ENCODE assay signal across 1 cellular context in genomic region chr13:43331676-43332075, GRCh38.
TF ChIP-seq lines count a peak whose summit lies in the region.

No MANE protein-coding gene starts in this region.

TF ChIP-seq in SK-N-SH treated with all-trans-retinoic acid at 6 μM for 48 hours, 23 proteins besides CTCF, POLR2A, EP300 and RAD21 (continued from another document):
- TF ChIP-seq POU6F1 (CRISPR knock-in tag; IDR thresholded peaks at IDR 0.05; ENCODE audit: borderline replicate concordance, low read depth) (no peak), ISL1 (CRISPR knock-in tag; IDR thresholded peaks at IDR 0.05) (no peak), ZNF565 (CRISPR knock-in tag; conservative IDR thresholded peaks at IDR 0.05; ENCODE audit: low read depth) (no peak), ZNF8 (CRISPR knock-in tag; IDR thresholded peaks at IDR 0.05) (no peak), OSR1 (CRISPR knock-in tag; IDR thresholded peaks at IDR 0.05) (no peak), TCF4 (CRISPR knock-in tag; IDR thresholded peaks at IDR 0.05; ENCODE audit: borderline replicate concordance) (no peak), SNAI2 (CRISPR knock-in tag; IDR thresholded peaks at IDR 0.05) (no peak), ARNTL (CRISPR knock-in tag; IDR thresholded peaks at IDR 0.05; ENCODE audit: borderline replicate concordance, low read depth) (no peak), BACH2 (CRISPR knock-in tag; IDR thresholded peaks at IDR 0.05; ENCODE audit: borderline replicate concordance) (no peak), ZC3H10 (CRISPR knock-in tag; IDR thresholded peaks at IDR 0.05) (no peak), TOX (CRISPR knock-in tag; IDR thresholded peaks at IDR 0.05; ENCODE audit: borderline replicate concordance) (no peak)
- TF ChIP-seq, protein P1, sequence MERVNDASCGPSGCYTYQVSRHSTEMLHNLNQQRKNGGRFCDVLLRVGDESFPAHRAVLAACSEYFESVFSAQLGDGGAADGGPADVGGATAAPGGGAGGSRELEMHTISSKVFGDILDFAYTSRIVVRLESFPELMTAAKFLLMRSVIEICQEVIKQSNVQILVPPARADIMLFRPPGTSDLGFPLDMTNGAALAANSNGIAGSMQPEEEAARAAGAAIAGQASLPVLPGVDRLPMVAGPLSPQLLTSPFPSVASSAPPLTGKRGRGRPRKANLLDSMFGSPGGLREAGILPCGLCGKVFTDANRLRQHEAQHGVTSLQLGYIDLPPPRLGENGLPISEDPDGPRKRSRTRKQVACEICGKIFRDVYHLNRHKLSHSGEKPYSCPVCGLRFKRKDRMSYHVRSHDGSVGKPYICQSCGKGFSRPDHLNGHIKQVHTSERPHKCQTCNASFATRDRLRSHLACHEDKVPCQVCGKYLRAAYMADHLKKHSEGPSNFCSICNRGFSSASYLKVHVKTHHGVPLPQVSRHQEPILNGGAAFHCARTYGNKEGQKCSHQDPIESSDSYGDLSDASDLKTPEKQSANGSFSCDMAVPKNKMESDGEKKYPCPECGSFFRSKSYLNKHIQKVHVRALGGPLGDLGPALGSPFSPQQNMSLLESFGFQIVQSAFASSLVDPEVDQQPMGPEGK (CRISPR knock-in tag; IDR thresholded peaks at IDR 0.05; ENCODE audit: borderline replicate concordance) = no peak
